Comparison of ENCODE assay signal across 24 cellular contexts in genomic region chr1:64280001-64280400, GRCh38.
"Had no signal": no experiment of that assay in that cellular context is flagged by ENCODE, and none has a peak within 500 bp of the region (broad histone marks: within the 10 kb centered on the region; RNA-seq: fewer than 3 reads in every experiment).

No MANE protein-coding gene starts in this region.

- H3K4me1 ChIP-seq: SJCRH30 had no signal

- DNase-seq: activated CD4-positive, alpha-beta T cell treated with anti-CD3 and anti-CD28 coated beads, Interleukin-2, amount 10 ng/mL, durations not matched to agents 7 days and 5 days; activated CD4-positive, alpha-beta T cell treated with anti-CD3 and anti-CD28 coated beads, Interleukin-2, amount 50 U/mL, for 48 hours; activated CD8-positive, alpha-beta T cell treated with anti-CD3 and anti-CD28 coated beads, Interleukin-2, amount 10 ng/mL, durations not matched to agents 7 days and 5 days; activated gamma-delta T cell; activated naive CD4-positive, alpha-beta T cell treated with Interleukin-2 at 50 U/mL for 16 hours; activated naive CD8-positive, alpha-beta T cell treated with anti-CD3 and anti-CD28 coated beads, Interleukin-2, amount 50 U/mL, for 24 hours; activated T-cell treated with anti-CD3 and anti-CD28 coated beads, Interleukin-2, amount 50 U/mL, for 24 hours; anterior cingulate cortex; MM.1S; MV-4-11; NCI-H1092; NCI-H1436 treated with DMSO at 0.1 percent for 48 hours; NCI-H1694 treated with DMSO at 0.1 percent for 48 hours; NCI-H2029; NCI-H345; NCI-H526; NCI-H748 treated with DMSO at 0.1 percent for 48 hours; NK-92 treated with Interleukin-12 subunit alpha and Interleukin-12 subunit beta, amount 100 ng/mL, for 24 hours; SHP77; SJCRH30; T1000 had no signal

- H3K36me3 ChIP-seq: cardiac muscle cell, SJCRH30 had no signal

- H3K9me3 ChIP-seq: SJCRH30 had no signal

- H3K27ac ChIP-seq: cardiac muscle cell, KMS-11, SJCRH30, SK-N-MC had no signal

- H3K4me3 ChIP-seq: cardiac muscle cell, SJCRH30, SK-N-MC had no signal

- ATAC-seq: activated CD8-positive, alpha-beta T cell treated with anti-CD3 and anti-CD28 coated beads, Interleukin-2, amount 10 ng/mL, durations not matched to agents 7 days and 5 days; activated naive CD8-positive, alpha-beta T cell treated with anti-CD3 and anti-CD28 coated beads, Interleukin-2, amount 50 U/mL, for 24 hours had no signal

- H3K27me3 ChIP-seq: cardiac muscle cell, SJCRH30 had no signal
